In genomic region chr1:52366517-52366827, GRCh38 we compare ENCODE assay signal across 8 cellular contexts. TPM values are rescaled to one million over a fixed set of nuclear protein-coding genes. Genes with fewer than 3 reads are reported as not detected.
DNase-seq lines count a peak whose midpoint lies in the region; ATAC-seq and TF ChIP-seq lines count a peak whose summit lies in the region.

No MANE protein-coding gene starts in this region.

- peak overlapping the region; percentile 94 to 97 (median 96) for H3K4me3 Mint-ChIP-seq in CD4-positive, CD25-positive, alpha-beta regulatory T cell
- H3K4me3 Mint-ChIP-seq in neural crest cell = peak overlapping the region; percentile 88

- no peaks in the 10 kb centered on the region for H3K27me3 Mint-ChIP-seq in CD4-positive, CD25-positive, alpha-beta regulatory T cell
- H3K27me3 Mint-ChIP-seq in neural crest cell (ENCODE audit: low read depth) = peaks cover 2% of the 10 kb centered on the region

- TF ChIP-seq CTCF in LNCaP clone FGC (IDR thresholded peaks at IDR 0.05; ENCODE audit: control insufficient read depth, extremely low read depth, insufficient read depth) = no peak
- no peak for TF ChIP-seq CTCF in neural crest cell (conservative IDR thresholded peaks at IDR 0.05)
- TF ChIP-seq CTCF in omental fat pad (IDR thresholded peaks at IDR 0.05) = no peak

- ATAC-seq in CD4-positive, CD25-positive, alpha-beta regulatory T cell (ENCODE audit: low read depth in 2 of 2) = peak; percentile 0
- ATAC-seq in omental fat pad (ENCODE audit: low FRiP score) = no peak

- DNase-seq in CD4-positive, CD25-positive, alpha-beta regulatory T cell = no peak
- DNase-seq in LNCaP clone FGC (ENCODE audit: low read depth) = no peak
- DNase-seq in neural crest cell (ENCODE audit: low read depth, low spot score) = no peak
- DNase-seq in NCI-H2029 (lab: John Stamatoyannopoulos, UW) = no peak
- DNase-seq in Kasumi-1 (lab: John Stamatoyannopoulos, UW) = no peak
- no peak for DNase-seq in NCI-H2196 (lab: John Stamatoyannopoulos, UW; ENCODE audit: unreplicated experiment)
- DNase-seq in omental fat pad (ENCODE audit: low spot score) = no peak

- H3K9me3 Mint-ChIP-seq in CD4-positive, CD25-positive, alpha-beta regulatory T cell = no peaks in the 10 kb centered on the region
- H3K9me3 Mint-ChIP-seq in neural crest cell = no peaks in the 10 kb centered on the region

- H3K4me3 ChIP-seq in CD4-positive, CD25-positive, alpha-beta regulatory T cell (ENCODE audit: low read depth, low read length) = peak overlapping the region; percentile 82
- H3K4me3 ChIP-seq in LNCaP clone FGC (ENCODE audit: low read depth, low read length) = peak overlapping the region; percentile 78
- peak overlapping the region; percentile 91 for H3K4me3 ChIP-seq in duodenal mucosa (ENCODE audit: low read depth in 1 of 2, low read length in 2 of 2)

- H3K4me1 ChIP-seq in CD4-positive, CD25-positive, alpha-beta regulatory T cell (ENCODE audit: control insufficient read depth, insufficient read depth, low read length, poor library complexity, severe bottlenecking) = peaks cover 32% of the 10 kb centered on the region
- peaks cover 16 to 21% of the 10 kb centered on the region in 2 donors for H3K4me1 ChIP-seq in duodenal mucosa (ENCODE audit: control insufficient read depth in 1 of 2, insufficient read depth in 2 of 2, low read length in 2 of 2)

- peak overlapping the region; percentile 52 to 96 (median 87) for H3K27ac Mint-ChIP-seq in CD4-positive, CD25-positive, alpha-beta regulatory T cell
- no peak overlapping the region for H3K27ac Mint-ChIP-seq in neural crest cell (ENCODE audit: unreplicated experiment)

- H3K9ac ChIP-seq in duodenal mucosa (ENCODE audit: low read depth in 1 of 2, low read length in 2 of 2) = peak overlapping the region in 1 of 2 donors; percentile 5

- H3K27ac ChIP-seq in CD4-positive, CD25-positive, alpha-beta regulatory T cell (ENCODE audit: insufficient read depth, low read length, poor library complexity, severe bottlenecking) = peak overlapping the region; percentile 93
- peak overlapping the region; percentile 74 for H3K27ac ChIP-seq in duodenal mucosa (ENCODE audit: low read depth, low read length)

- H3K4me1 Mint-ChIP-seq in CD4-positive, CD25-positive, alpha-beta regulatory T cell = peaks cover 12 to 55% (median 30%) of the 10 kb centered on the region in 4 donors
- H3K4me1 Mint-ChIP-seq in neural crest cell = peaks cover 42% of the 10 kb centered on the region

- peaks cover 14% of the 10 kb centered on the region for H3K36me3 ChIP-seq in CD4-positive, CD25-positive, alpha-beta regulatory T cell (ENCODE audit: control insufficient read depth, insufficient read depth, low read length)
- peaks cover 7 to 19% of the 10 kb centered on the region in 2 donors for H3K36me3 ChIP-seq in duodenal mucosa (ENCODE audit: control insufficient read depth in 1 of 2, insufficient read depth in 2 of 2, low read length in 2 of 2)

- H3K27me3 ChIP-seq in CD4-positive, CD25-positive, alpha-beta regulatory T cell (ENCODE audit: control insufficient read depth, insufficient read depth, low read length) = no peaks in the 10 kb centered on the region
- no peaks in the 10 kb centered on the region for H3K27me3 ChIP-seq in duodenal mucosa (ENCODE audit: control insufficient read depth in 1 of 2, insufficient read depth in 2 of 2, low read length in 2 of 2)

- H3K9me3 ChIP-seq in CD4-positive, CD25-positive, alpha-beta regulatory T cell (ENCODE audit: control insufficient read depth in 2 of 2, low read length in 2 of 2) = no peaks in the 10 kb centered on the region
- H3K9me3 ChIP-seq in duodenal mucosa (ENCODE audit: control insufficient read depth in 1 of 2, low read length in 2 of 2) = no peaks in the 10 kb centered on the region

- H3K36me3 Mint-ChIP-seq in CD4-positive, CD25-positive, alpha-beta regulatory T cell = peaks cover 10% of the 10 kb centered on the region
- peaks cover 10% of the 10 kb centered on the region for H3K36me3 Mint-ChIP-seq in neural crest cell (ENCODE audit: low read depth)

RNA-seq across cellular contexts. Expression of gene CC2D1B, which starts 0.5 kb away (rescaled TPM):
- 51.4 TPM for total RNA-seq in CD4-positive, CD25-positive, alpha-beta regulatory T cell
- 10 to 100 TPM in 1 of 4 donors, 1 to 10 TPM in 3; 4.1 to 11.7 (median 5.8) TPM for polyA plus RNA-seq in CD4-positive, CD25-positive, alpha-beta regulatory T cell
- total RNA-seq in neural crest cell = 34.5 and 39.0 TPM in 2 replicates
- 10 to 100 TPM; 23.8 to 33.9 (median 29.9) TPM for total RNA-seq in omental fat pad

RNA-seq across cellular contexts. Expression of gene ORC1, which starts 37.8 kb away (rescaled TPM):
- 3.0 TPM for total RNA-seq in CD4-positive, CD25-positive, alpha-beta regulatory T cell
- polyA plus RNA-seq in CD4-positive, CD25-positive, alpha-beta regulatory T cell = 1 to 10 TPM in 3 of 4 donors, under 1 TPM in 1; 0.32 to 2.4 (median 1.5) TPM
- total RNA-seq in neural crest cell (36.9 and 38.5 TPM in 2 replicates), omental fat pad (1 to 10 TPM in 2 of 4 donors, under 1 TPM in 2; 0.25 to 1.6 (median 0.92) TPM)

RNA-seq across cellular contexts. Expression of gene PRPF38A, which starts 37.9 kb away (rescaled TPM):
- total RNA-seq in CD4-positive, CD25-positive, alpha-beta regulatory T cell = 64.4 TPM
- 10 to 100 TPM; 38.9 to 43.6 (median 41.1) TPM for polyA plus RNA-seq in CD4-positive, CD25-positive, alpha-beta regulatory T cell
- total RNA-seq in neural crest cell (81.1 and 83.6 TPM in 2 replicates), omental fat pad (10 to 100 TPM; 10.7 to 24.0 (median 13.8) TPM)
